Comparison of ENCODE assay signal across 9 cellular contexts in genomic region chr9:109817146-109817845, GRCh38. TPM values are rescaled to one million over a fixed set of nuclear protein-coding genes. Genes with fewer than 3 reads are reported as not detected.
DNase-seq lines count a peak whose midpoint lies in the region; ATAC-seq and TF ChIP-seq lines count a peak whose summit lies in the region.
"Had no signal": no experiment of that assay in that cellular context is flagged by ENCODE, and none has a peak within 500 bp of the region (broad histone marks: within the 10 kb centered on the region; RNA-seq: fewer than 3 reads in every experiment).

No MANE protein-coding gene starts in this region.

- H3K4me1 ChIP-seq in HAP-1: no peaks in the 10 kb centered on the region

- peak overlapping the region; percentile 95 for H3K27ac ChIP-seq in brain microvascular endothelial cell

- no peaks in the 10 kb centered on the region; the same call in 1 of the 2 replicates for H3K9me3 Mint-ChIP-seq in WTC11
- H3K9me3 Mint-ChIP-seq: natural killer cell treated with Interleukin-12 subunit alpha and Interleukin-12 subunit beta and Interleukin-15 and Interleukin-18, amount 100 ng/mL, for 72 hours had no signal

- no peaks in the 10 kb centered on the region for H3K9me3 ChIP-seq in HAP-1

- no peak; the same call in 1 of the 2 replicates for ATAC-seq in WTC11
- ATAC-seq: natural killer cell treated with Interleukin-12 subunit alpha and Interleukin-12 subunit beta and Interleukin-15 and Interleukin-18, amount 100 ng/mL, for 72 hours had no signal

- no peaks in the 10 kb centered on the region for H3K27me3 ChIP-seq in brain microvascular endothelial cell (replicated peaks)
- 0 out of 2 replicates have a peak, but pooled peaks cover 6% of the 10 kb centered on the region for H3K27me3 ChIP-seq in HAP-1 (ENCODE audit: low read depth)

- DNase-seq in HS-5 (ENCODE audit: low read depth): peak; percentile 73
- DNase-seq in brain microvascular endothelial cell: peak; percentile 88
- peak; percentile 27 for DNase-seq in inferior parietal cortex (ENCODE audit: extremely low spot score)
- peak; percentile 50 for DNase-seq in superior temporal gyrus (ENCODE audit: extremely low spot score)
- DNase-seq in HAP-1 (ENCODE audit: low spot score in 2 of 2): no peak
- no peak for DNase-seq in DMS53 treated with DMSO at 0.1 percent for 48 hours (lab: John Stamatoyannopoulos, UW; ENCODE audit: unreplicated experiment)
- no peak for DNase-seq in WTC11 (ENCODE audit: low spot score)
- no peak for DNase-seq in NCI-H82 treated with DMSO at 0.1 percent for 48 hours (lab: John Stamatoyannopoulos, UW; ENCODE audit: unreplicated experiment)

- H3K36me3 Mint-ChIP-seq in WTC11: no peaks in the 10 kb centered on the region
- H3K36me3 Mint-ChIP-seq: natural killer cell treated with Interleukin-12 subunit alpha and Interleukin-12 subunit beta and Interleukin-15 and Interleukin-18, amount 100 ng/mL, for 72 hours had no signal

- POLR2A ChIA-PET in WTC11 (lab: Charles Lee): interaction anchor here (0.7 kb wide), 1 partner anchor 36 kb away, joined by 3 read pairs; no protein-coding TSS in a partner anchor

- H3K27ac Mint-ChIP-seq in WTC11: no peak overlapping the region
- H3K27ac Mint-ChIP-seq: natural killer cell treated with Interleukin-12 subunit alpha and Interleukin-12 subunit beta and Interleukin-15 and Interleukin-18, amount 100 ng/mL, for 72 hours had no signal

- in situ Hi-C loops in brain microvascular endothelial cell (cut with HindIII; ENCODE audit: low pct_ligation_motif_present, low sequenced_read_pairs): no loop called here
- in situ Hi-C loops in HAP-1 (cut with MboI; ENCODE audit: low sequenced_read_pairs): loop anchor here (10.0 kb wide), 1 partner anchor 242 kb away; no protein-coding TSS in a partner anchor

- H3K4me3 ChIP-seq in brain microvascular endothelial cell (ENCODE audit: low read depth, low read length) (no peak overlapping the region), HAP-1 (no peak overlapping the region)

- TF ChIP-seq CTCF in brain microvascular endothelial cell (IDR thresholded peaks at IDR 0.05; ENCODE audit: low read depth, low read length, missing control alignments) (no peak), WTC11 (IDR thresholded peaks at IDR 0.05) (no peak)

- H3K36me3 ChIP-seq in brain microvascular endothelial cell (replicated peaks) (no peaks in the 10 kb centered on the region), HAP-1 (replicated peaks) (no peaks in the 10 kb centered on the region)

- H3K4me3 Mint-ChIP-seq in WTC11: no peak overlapping the region
- H3K4me3 Mint-ChIP-seq: natural killer cell treated with Interleukin-12 subunit alpha and Interleukin-12 subunit beta and Interleukin-15 and Interleukin-18, amount 100 ng/mL, for 72 hours had no signal

- H3K27me3 Mint-ChIP-seq in WTC11 (ENCODE audit: low read depth): no peaks in the 10 kb centered on the region

- peaks cover 13% of the 10 kb centered on the region for H3K4me1 Mint-ChIP-seq in WTC11

- CTCF ChIA-PET in WTC11 (lab: Charles Lee): interaction anchor here (0.9 to 3.0 kb wide), 13 partner anchors 12 to 400 kb away, joined by 3 to 16 read pairs (median 4); partner anchors contain the start of gene PALM2AKAP2

TF ChIP-seq in WTC11, 78 proteins besides CTCF, POLR2A, EP300 and RAD21 (continues in another document):
- TF ChIP-seq PRRX2 (CRISPR knock-in tag; IDR thresholded peaks at IDR 0.05) (no peak), ATF2 (CRISPR knock-in tag; IDR thresholded peaks at IDR 0.05; ENCODE audit: borderline replicate concordance, low read depth) (no peak), FOXP4 (CRISPR knock-in tag; IDR thresholded peaks at IDR 0.05) (no peak), TEAD4 (CRISPR knock-in tag; IDR thresholded peaks at IDR 0.05) (no peak), ZNF281 (CRISPR knock-in tag; IDR thresholded peaks at IDR 0.05) (no peak), CREB1 (CRISPR knock-in tag; IDR thresholded peaks at IDR 0.05) (no peak), CDX4 (CRISPR knock-in tag; IDR thresholded peaks at IDR 0.05; ENCODE audit: borderline replicate concordance) (no peak), ATF6 (CRISPR knock-in tag; IDR thresholded peaks at IDR 0.05) (no peak)

RNA-seq across cellular contexts. Expression of gene PALM2AKAP2, which starts 37.3 kb away (rescaled TPM):
- total RNA-seq in WTC11 (2021): 7.0 to 7.3 TPM (median 7.2 TPM) in 3 replicates
- total RNA-seq: natural killer cell treated with Interleukin-12 subunit alpha and Interleukin-12 subunit beta and Interleukin-15 and Interleukin-18, amount 100 ng/mL, for 72 hours had no signal

Comparison
In these comparisons a context has a peak if more than half of its experiments do, and no peak if none do; other contexts are left out.
1. DNase-seq: peak in HS-5 (single experiment), brain microvascular endothelial cell (single experiment), inferior parietal cortex (single experiment) and superior temporal gyrus (single experiment); none in HAP-1 (0 of 2), DMS53 treated with DMSO at 0.1 percent for 48 hours (single experiment), WTC11 (single experiment) and NCI-H82 treated with DMSO at 0.1 percent for 48 hours (single experiment).